In genomic region chr15:57320543-57321220, GRCh38 we compare ENCODE assay signal across 12 cellular contexts. TPM values are rescaled to one million over a fixed set of nuclear protein-coding genes. Genes with fewer than 3 reads are reported as not detected.
DNase-seq lines count a peak whose midpoint lies in the region; ATAC-seq and TF ChIP-seq lines count a peak whose summit lies in the region.
"Had no signal": no experiment of that assay in that cellular context is flagged by ENCODE, and none has a peak within 500 bp of the region (broad histone marks: within the 10 kb centered on the region; RNA-seq: fewer than 3 reads in every experiment).

No MANE protein-coding gene starts in this region.

- TF ChIP-seq CTCF in astrocyte of the cerebellum (IDR thresholded peaks at IDR 0.05; ENCODE audit: low read depth, low read length, missing control alignments) (no peak), suprapubic skin (IDR thresholded peaks at IDR 0.05) (no peak)

- peaks cover 9% of the 10 kb centered on the region for H3K27me3 Mint-ChIP-seq in stimulated activated naive CD8-positive, alpha-beta T cell treated with anti-CD3 and anti-CD28 coated beads, Interleukin-15, amount 100 ng/mL, for 72 hours
- H3K27me3 Mint-ChIP-seq in activated CD8-positive, alpha-beta memory T cell treated with anti-CD3 and anti-CD28 coated beads, Interleukin-2, amount 10 ng/mL, durations not matched to agents 7 days and 5 days: no peaks in the 10 kb centered on the region

- H3K27ac Mint-ChIP-seq in stimulated activated naive CD8-positive, alpha-beta T cell treated with anti-CD3 and anti-CD28 coated beads, Interleukin-15, amount 100 ng/mL, for 72 hours: no peak overlapping the region
- H3K27ac Mint-ChIP-seq in activated CD8-positive, alpha-beta memory T cell treated with anti-CD3 and anti-CD28 coated beads, Interleukin-2, amount 10 ng/mL, durations not matched to agents 7 days and 5 days: no peak overlapping the region

- H3K36me3 ChIP-seq in suprapubic skin: no peaks in the 10 kb centered on the region

- CTCF ChIA-PET in activated CD8-positive, alpha-beta memory T cell treated with anti-CD3 and anti-CD28 coated beads, Interleukin-2, amount 10 ng/mL, durations not matched to agents 7 days and 5 days (lab: Charles Lee): no interaction called here

- DNase-seq in LHCN-M2 (ENCODE audit: low read depth) (peak; percentile 82), astrocyte of the cerebellum (ENCODE audit: low read depth) (peak; percentile 56), iris pigment epithelial cell (ENCODE audit: low read depth) (peak; percentile 72), suprapubic skin (ENCODE audit: low spot score in 2 of 2) (no peak), superior temporal gyrus (ENCODE audit: extremely low spot score) (no peak)
- DNase-seq in stimulated activated naive CD8-positive, alpha-beta T cell treated with anti-CD3 and anti-CD28 coated beads, Interleukin-15, amount 100 ng/mL, for 72 hours: no peak
- no peak for DNase-seq in activated CD8-positive, alpha-beta memory T cell treated with anti-CD3 and anti-CD28 coated beads, Interleukin-2, amount 10 ng/mL, durations not matched to agents 7 days and 5 days
- DNase-seq: NCI-H187 treated with DMSO at 0.1 percent for 48 hours; SIG-M5; stimulated activated naive CD8-positive, alpha-beta T cell treated with anti-CD3 and anti-CD28 coated beads, Interleukin-15, Interleukin-2, amounts not matched to agents 100 U/mL and 50 U/mL, for 24 hours had no signal

- WGBS in suprapubic skin: 68% methylated on average over 17 of the region's 17 CpGs

- peaks cover 15% of the 10 kb centered on the region for H3K4me1 Mint-ChIP-seq in stimulated activated naive CD8-positive, alpha-beta T cell treated with anti-CD3 and anti-CD28 coated beads, Interleukin-15, amount 100 ng/mL, for 72 hours
- peaks cover 2% of the 10 kb centered on the region for H3K4me1 Mint-ChIP-seq in activated CD8-positive, alpha-beta memory T cell treated with anti-CD3 and anti-CD28 coated beads, Interleukin-2, amount 10 ng/mL, durations not matched to agents 7 days and 5 days

- TF ChIP-seq POLR2A in suprapubic skin (IDR thresholded peaks at IDR 0.05): no peak

- H3K9me3 Mint-ChIP-seq in stimulated activated naive CD8-positive, alpha-beta T cell treated with anti-CD3 and anti-CD28 coated beads, Interleukin-15, amount 100 ng/mL, for 72 hours: no peaks in the 10 kb centered on the region
- no peaks in the 10 kb centered on the region for H3K9me3 Mint-ChIP-seq in activated CD8-positive, alpha-beta memory T cell treated with anti-CD3 and anti-CD28 coated beads, Interleukin-2, amount 10 ng/mL, durations not matched to agents 7 days and 5 days (ENCODE audit: low read depth)

- H3K27ac ChIP-seq in suprapubic skin: peak overlapping the region; percentile 57

- H3K4me3 Mint-ChIP-seq in stimulated activated naive CD8-positive, alpha-beta T cell treated with anti-CD3 and anti-CD28 coated beads, Interleukin-15, amount 100 ng/mL, for 72 hours: no peak overlapping the region
- H3K4me3 Mint-ChIP-seq in activated CD8-positive, alpha-beta memory T cell treated with anti-CD3 and anti-CD28 coated beads, Interleukin-2, amount 10 ng/mL, durations not matched to agents 7 days and 5 days: no peak overlapping the region

- no peak for ATAC-seq in stimulated activated naive CD8-positive, alpha-beta T cell treated with anti-CD3 and anti-CD28 coated beads, Interleukin-15, amount 100 ng/mL, for 72 hours
- ATAC-seq in activated CD8-positive, alpha-beta memory T cell treated with anti-CD3 and anti-CD28 coated beads, Interleukin-2, amount 10 ng/mL, durations not matched to agents 7 days and 5 days: no peak
- ATAC-seq: stimulated activated naive CD8-positive, alpha-beta T cell treated with anti-CD3 and anti-CD28 coated beads, Interleukin-15, Interleukin-2, amounts not matched to agents 100 U/mL and 50 U/mL, for 24 hours had no signal

- H3K36me3 Mint-ChIP-seq in activated CD8-positive, alpha-beta memory T cell treated with anti-CD3 and anti-CD28 coated beads, Interleukin-2, amount 10 ng/mL, durations not matched to agents 7 days and 5 days: no peaks in the 10 kb centered on the region

- H3K9me3 ChIP-seq in suprapubic skin: no peaks in the 10 kb centered on the region

- no peak overlapping the region for H3K4me3 ChIP-seq in astrocyte of the cerebellum (ENCODE audit: low read depth, low read length)
- no peak overlapping the region for H3K4me3 ChIP-seq in suprapubic skin
- H3K4me3 ChIP-seq: skin epidermis had no signal

- H3K27me3 ChIP-seq in suprapubic skin: no peaks in the 10 kb centered on the region

- in situ Hi-C loops in astrocyte of the cerebellum (cut with HindIII; ENCODE audit: low sequenced_read_pairs): no loop called here

- peaks cover 14% of the 10 kb centered on the region for H3K4me1 ChIP-seq in suprapubic skin

- TF ChIP-seq EP300 in suprapubic skin (IDR thresholded peaks at IDR 0.05): no peak

RNA-seq across cellular contexts. Expression of gene CGNL1, which starts 55.6 kb away (rescaled TPM):
- total RNA-seq in LHCN-M2 (2014; rRNA removed) (2.0 and 2.2 TPM in 2 replicates), suprapubic skin (10 to 100 TPM in 3 of 4 donors, 1 to 10 TPM in 1; 7.1 to 27.0 (median 14.2) TPM)
- 5.8 TPM for polyA plus RNA-seq in LHCN-M2 (2012)
- total RNA-seq in activated CD8-positive, alpha-beta memory T cell treated with anti-CD3 and anti-CD28 coated beads, Interleukin-2, amount 10 ng/mL, durations not matched to agents 7 days and 5 days: not detected
- total RNA-seq: activated CD8-positive, alpha-beta memory T cell treated with anti-CD3 and anti-CD28 coated beads for 36 hours had no signal

Comparison
In these comparisons a context has a peak if more than half of its experiments do, and no peak if none do; other contexts are left out.
1. DNase-seq: peak in LHCN-M2 (single experiment), astrocyte of the cerebellum (single experiment) and iris pigment epithelial cell (single experiment); none in suprapubic skin (0 of 2), stimulated activated naive CD8-positive, alpha-beta T cell treated with anti-CD3 and anti-CD28 coated beads, Interleukin-15, amount 100 ng/mL, for 72 hours (0 of 2), activated CD8-positive, alpha-beta memory T cell treated with anti-CD3 and anti-CD28 coated beads, Interleukin-2, amount 10 ng/mL, durations not matched to agents 7 days and 5 days (single experiment) and superior temporal gyrus (single experiment).